ENCODE assay signal across 9 cellular contexts in genomic region chr1:101198842-101199636, GRCh38. TPM values are rescaled to one million over a fixed set of nuclear protein-coding genes. Genes with fewer than 3 reads are reported as not detected.
A peak's percentile ranks its signal among the peaks of the same experiment; 100 is the strongest.
DNase-seq lines count a peak whose midpoint lies in the region; ATAC-seq and TF ChIP-seq lines count a peak whose summit lies in the region.
"Had no signal": no experiment of that assay in that cellular context is flagged by ENCODE, and none has a peak within 500 bp of the region (broad histone marks: within the 10 kb centered on the region; RNA-seq: fewer than 3 reads in every experiment).

No MANE protein-coding gene starts in this region.

- no peaks in the 10 kb centered on the region for H3K36me3 ChIP-seq in A673 (ENCODE audit: insufficient read depth, low read length, poor library complexity, severe bottlenecking)

- no peaks in the 10 kb centered on the region for H3K9me3 ChIP-seq in A673 (ENCODE audit: low read depth, low read length, poor library complexity, severe bottlenecking)

- CTCF ChIA-PET in A673 (lab: Charles Lee), result no interaction called here

- no peak overlapping the region for H3K27ac ChIP-seq in A673 (ENCODE audit: low read depth, low read length, poor library complexity, severe bottlenecking)

- no peaks in the 10 kb centered on the region for H3K4me1 ChIP-seq in A673 (ENCODE audit: insufficient read depth, low read length, poor library complexity, severe bottlenecking)

- peak in 1 of 2 donors; percentile 58 for DNase-seq in activated naive CD4-positive, alpha-beta T cell treated with anti-CD3 and anti-CD28 coated beads, Interleukin-2, amount 50 U/mL, for 72 hours (ENCODE audit: low spot score in 2 of 2)
- no peak for DNase-seq in NCI-H1105 treated with DMSO at 0.1 percent for 48 hours (lab: John Stamatoyannopoulos, UW)
- DNase-seq in A673 (ENCODE audit: low spot score), result no peak
- DNase-seq in NCI-H748 (lab: John Stamatoyannopoulos, UW; ENCODE audit: unreplicated experiment), result no peak
- no peak for DNase-seq in NCI-H2081 treated with DMSO at 0.1 percent for 48 hours (lab: John Stamatoyannopoulos, UW)
- DNase-seq: NCI-H187 had no signal

- ATAC-seq in GM18511 (IDR thresholded peaks at IDR 0.05; ENCODE audit: unreplicated experiment), result peak; percentile 99
- ATAC-seq in GM21381 (IDR thresholded peaks at IDR 0.05; ENCODE audit: unreplicated experiment), result peak; percentile 99
- peak; percentile 98 for ATAC-seq in HG03196 (IDR thresholded peaks at IDR 0.05; ENCODE audit: unreplicated experiment)
- peak; percentile 92 for ATAC-seq in activated naive CD4-positive, alpha-beta T cell treated with anti-CD3 and anti-CD28 coated beads, Interleukin-2, amount 50 U/mL, for 72 hours

- H3K27me3 ChIP-seq in A673 (replicated peaks; ENCODE audit: insufficient read depth, low read depth, low read length, poor library complexity), result no peaks in the 10 kb centered on the region

- peaks cover 6 to 23% of the 10 kb centered on the region in 2 donors for H3K36me3 Mint-ChIP-seq in activated naive CD4-positive, alpha-beta T cell treated with anti-CD3 and anti-CD28 coated beads, Interleukin-2, amount 50 U/mL, for 72 hours

- H3K9me3 Mint-ChIP-seq in activated naive CD4-positive, alpha-beta T cell treated with anti-CD3 and anti-CD28 coated beads, Interleukin-2, amount 50 U/mL, for 72 hours, result peaks cover 5 to 18% of the 10 kb centered on the region in 2 donors

- H3K27ac Mint-ChIP-seq in activated naive CD4-positive, alpha-beta T cell treated with anti-CD3 and anti-CD28 coated beads, Interleukin-2, amount 50 U/mL, for 72 hours, result peak overlapping the region; percentile 92 to 98

- no peak overlapping the region for H3K4me3 ChIP-seq in A673 (ENCODE audit: low read depth, low read length, poor library complexity, severe bottlenecking)

- intact Hi-C loops in A673 (cut with micrococcal nuclease; ENCODE audit: unreplicated experiment), result no loop called here

- no TSS peak for BruUV-seq in A673 (replicated peaks; lab: Mats Ljungman, UMichigan)

- TF ChIP-seq CTCF in A673 (conservative IDR thresholded peaks at IDR 0.05; ENCODE audit: low read depth, low read length), result no peak

- POLR2A ChIA-PET in A673 (lab: Charles Lee; ENCODE audit: low non-redundant PET), result no interaction called here

RNA-seq across cellular contexts. Expression of gene S1PR1, which starts 37.8 kb away (rescaled TPM):
- 100 to 1,000 TPM; 125 to 221 TPM for total RNA-seq in activated naive CD4-positive, alpha-beta T cell treated with anti-CD3 and anti-CD28 coated beads, Interleukin-2, amount 50 U/mL, for 72 hours
- 0.85 and 1.1 TPM in 2 replicates for total RNA-seq in A673 (2021)

Comparison
In these comparisons a context has a peak if more than half of its experiments do, and no peak if none do; other contexts are left out.
1. RNA of gene S1PR1, which starts 37.8 kb away (total RNA-seq): 125 to 221 TPM in activated naive CD4-positive, alpha-beta T cell treated with anti-CD3 and anti-CD28 coated beads, Interleukin-2, amount 50 U/mL, for 72 hours; 0.85 to 1.1 TPM in A673; every median in the first group is over 10 times any median in the second.
2. Peak in every context shown above with its lines, with median percentiles within 50 percentile points of each other: ATAC-seq.